Comparison of ENCODE assay signal across 22 cellular contexts in the genomic region with DNA sequence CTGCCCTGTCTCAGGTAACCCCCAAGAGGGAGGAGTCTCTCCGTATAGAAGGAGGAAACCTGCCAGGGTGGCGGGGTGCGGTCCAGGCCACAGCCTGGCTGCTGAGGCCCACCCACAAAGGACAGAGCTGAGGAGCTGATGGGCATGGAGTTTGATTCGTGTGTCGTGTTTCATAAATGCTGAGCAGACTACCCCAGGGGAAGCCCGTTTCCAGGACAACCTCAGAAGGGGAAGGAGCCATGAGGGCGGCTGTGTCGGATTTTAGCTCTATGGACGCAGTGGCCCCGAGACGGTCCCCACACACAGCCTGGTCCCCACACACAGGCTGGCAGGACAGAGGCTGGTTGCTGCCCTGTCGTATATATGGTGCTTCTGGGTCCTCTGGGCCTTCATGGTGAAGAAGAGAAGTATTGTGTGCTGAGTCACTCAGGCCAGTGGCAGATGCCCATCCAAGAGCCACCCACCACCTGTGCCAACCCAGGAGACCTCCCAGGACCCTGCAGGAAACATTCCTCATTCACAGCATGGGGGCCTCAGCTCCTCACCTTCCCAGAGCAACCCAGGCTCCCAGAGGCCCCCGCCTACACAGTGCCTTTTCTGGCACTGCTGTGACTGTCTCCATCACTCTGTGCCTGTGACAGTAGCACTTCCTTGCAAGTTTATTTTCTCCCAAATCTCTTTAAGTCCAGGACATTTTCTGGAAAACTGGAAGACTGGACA.
"Had no signal": no experiment of that assay in that cellular context is flagged by ENCODE, and none has a peak within 500 bp of the region (broad histone marks: within the 10 kb centered on the region; RNA-seq: fewer than 3 reads in every experiment).

No MANE protein-coding gene starts in this region.

- FAIRE-seq: bronchial epithelial cell, TTC549 had no signal

- H3K4me3 Mint-ChIP-seq: activated B cell treated with CpG ODN at 0.5 μM for 24 hours; activated naive CD8-positive, alpha-beta T cell treated with anti-CD3 and anti-CD28 coated beads, Interleukin-2, amount 10 ng/mL, durations not matched to agents 7 days and 5 days; activated T-cell treated with anti-CD3 and anti-CD28 coated beads, Interleukin-2, amount 50 U/mL, for 72 hours; naive thymus-derived CD8-positive, alpha-beta T cell had no signal

- H3K9me3 Mint-ChIP-seq: activated B cell treated with CpG ODN at 0.5 μM for 24 hours; activated naive CD8-positive, alpha-beta T cell treated with anti-CD3 and anti-CD28 coated beads, Interleukin-2, amount 10 ng/mL, durations not matched to agents 7 days and 5 days; activated T-cell treated with anti-CD3 and anti-CD28 coated beads, Interleukin-2, amount 50 U/mL, for 72 hours had no signal

- H3K36me3 ChIP-seq: ascending aorta, gastrocnemius medialis, heart right ventricle, prostate gland, tibial artery, uterus had no signal

- H3K27me3 Mint-ChIP-seq: activated B cell treated with CpG ODN at 0.5 μM for 24 hours; activated naive CD8-positive, alpha-beta T cell treated with anti-CD3 and anti-CD28 coated beads, Interleukin-2, amount 10 ng/mL, durations not matched to agents 7 days and 5 days; naive thymus-derived CD8-positive, alpha-beta T cell had no signal

- H3K27ac ChIP-seq: ascending aorta, dorsolateral prefrontal cortex, gastrocnemius medialis, prostate gland, tibial artery, uterus had no signal

- H3K9me3 ChIP-seq: ascending aorta, gastrocnemius medialis, mucosa of descending colon, prostate gland, tibial artery, uterus had no signal

- DNase-seq: activated B cell treated with CpG ODN at 0.5 μM for 24 hours; activated CD4-positive, alpha-beta T cell treated with anti-CD3 and anti-CD28 coated beads for 48 hours; activated CD8-positive, alpha-beta memory T cell treated with anti-CD3 and anti-CD28 coated beads, Interleukin-2, amount 50 U/mL, for 48 hours; activated gamma-delta T cell treated with Interleukin-2 at 50 U/mL for 16 hours; activated naive CD8-positive, alpha-beta T cell treated with anti-CD3 and anti-CD28 coated beads, Interleukin-2, amount 10 ng/mL, durations not matched to agents 7 days and 5 days; activated T-cell treated with anti-CD3 and anti-CD28 coated beads, Interleukin-2, amount 50 U/mL, for 72 hours; dorsolateral prefrontal cortex; erythroblast; gastrocnemius medialis; heart right ventricle; left colon; mucosa of descending colon; naive thymus-derived CD8-positive, alpha-beta T cell; occipital lobe; right cardiac atrium; T-helper 2 cell; uterus had no signal

- H3K27me3 ChIP-seq: ascending aorta, gastrocnemius medialis, heart right ventricle, tibial artery, uterus had no signal

- ATAC-seq: activated T-cell treated with anti-CD3 and anti-CD28 coated beads, Interleukin-2, amount 50 U/mL, for 72 hours; gastrocnemius medialis; left colon; mucosa of descending colon; naive thymus-derived CD8-positive, alpha-beta T cell had no signal

- H3K27ac Mint-ChIP-seq: activated B cell treated with CpG ODN at 0.5 μM for 24 hours; activated naive CD8-positive, alpha-beta T cell treated with anti-CD3 and anti-CD28 coated beads, Interleukin-2, amount 10 ng/mL, durations not matched to agents 7 days and 5 days; activated T-cell treated with anti-CD3 and anti-CD28 coated beads, Interleukin-2, amount 50 U/mL, for 72 hours had no signal

- H3K36me3 Mint-ChIP-seq: activated naive CD8-positive, alpha-beta T cell treated with anti-CD3 and anti-CD28 coated beads, Interleukin-2, amount 10 ng/mL, durations not matched to agents 7 days and 5 days; naive thymus-derived CD8-positive, alpha-beta T cell had no signal

- H3K4me3 ChIP-seq: ascending aorta, dorsolateral prefrontal cortex, gastrocnemius medialis, heart right ventricle, mucosa of descending colon, prostate gland, tibial artery, uterus had no signal

- H3K4me1 Mint-ChIP-seq: activated B cell treated with CpG ODN at 0.5 μM for 24 hours had no signal

- H3K4me1 ChIP-seq: ascending aorta, gastrocnemius medialis, prostate gland, tibial artery, uterus had no signal
